1 cellular context compared by ENCODE assay signal in genomic region chr15:70197945-70198361, GRCh38.
TF ChIP-seq lines count a peak whose summit lies in the region.

No MANE protein-coding gene starts in this region.

TF ChIP-seq in liver, 16 proteins besides CTCF, POLR2A, EP300 and RAD21 (continued from another document):
- peak; percentile 60 for TF ChIP-seq ZBTB33 (IDR thresholded peaks at IDR 0.05)
